ENCODE assay signal across 6 cellular contexts in genomic region chr6:41071501-41071922, GRCh38. TPM values are rescaled to one million over a fixed set of nuclear protein-coding genes. Genes with fewer than 3 reads are reported as not detected.
A peak's percentile ranks its signal among the peaks of the same experiment; 100 is the strongest.
DNase-seq lines count a peak whose midpoint lies in the region; ATAC-seq, FAIRE-seq and TF ChIP-seq lines count a peak whose summit lies in the region.

No MANE protein-coding gene starts in this region.

- H3K36me3 ChIP-seq in SK-N-MC (ENCODE audit: insufficient read depth, low read length) (no peaks in the 10 kb centered on the region), uterus (no peaks in the 10 kb centered on the region)

- peak in 1 of 2 donors; percentile 54 for TF ChIP-seq POLR2A in uterus (IDR thresholded peaks at IDR 0.05)

- DNase-seq in GM19239 (ENCODE audit: insufficient read length, low spot score): peak; percentile 37
- no peak for DNase-seq in SK-N-MC (ENCODE audit: low read depth, low spot score)
- peak; percentile 86 for DNase-seq in left ventricle myocardium superior
- DNase-seq in uterus: no peak
- DNase-seq in NCI-H1105 (lab: John Stamatoyannopoulos, UW): no peak
- DNase-seq in SHP77 treated with DMSO at 0.1 percent for 48 hours (lab: John Stamatoyannopoulos, UW): no peak

- H3K27ac ChIP-seq in SK-N-MC (peak overlapping the region; percentile 93), uterus (peak overlapping the region; percentile 97 to 100)

- no peak for ATAC-seq in left ventricle myocardium superior

- H3K27me3 ChIP-seq in uterus: no peaks in the 10 kb centered on the region

- peak overlapping the region; percentile 95 for H3K4me3 ChIP-seq in SK-N-MC
- H3K4me3 ChIP-seq in uterus: peak overlapping the region; percentile 68 to 94

- intact Hi-C loops in left ventricle myocardium superior (cut with micrococcal nuclease): no loop called here
- intact Hi-C loops in uterus (cut with DNase I; ENCODE audit: low total_unique reads): no loop called here

- peaks cover 0 to 12% of the 10 kb centered on the region in 2 donors for H3K4me1 ChIP-seq in uterus

- H3K9me3 ChIP-seq in SK-N-MC (ENCODE audit: low read depth, low read length) (no peaks in the 10 kb centered on the region), uterus (no peaks in the 10 kb centered on the region)

- FAIRE-seq in GM19239 (lab: Jason Lieb, UNC): no peak

- H3K9ac ChIP-seq in SK-N-MC (ENCODE audit: insufficient read length): peak overlapping the region; percentile 88

- no peak for TF ChIP-seq CTCF in uterus (IDR thresholded peaks at IDR 0.05)

RNA-seq across cellular contexts. Expression of gene OARD1, which starts 0.6 kb away (rescaled TPM):
- total RNA-seq in left ventricle myocardium superior (22.2 TPM), uterus (10 to 100 TPM in 3 of 4 donors, 1 to 10 TPM in 1; 7.4 to 21.9 (median 18.2) TPM)

RNA-seq across cellular contexts. Expression of gene NFYA, which starts 1.3 kb away (rescaled TPM):
- 12.1 TPM for total RNA-seq in left ventricle myocardium superior
- total RNA-seq in uterus: 10 to 100 TPM; 10.9 to 43.6 (median 18.4) TPM

RNA-seq across cellular contexts. Expression of gene APOBEC2, which starts 18.5 kb away (rescaled TPM):
- total RNA-seq in left ventricle myocardium superior (237 TPM), uterus (not detected)

RNA-seq across cellular contexts. Expression of gene TSPO2, which starts 29.2 kb away (rescaled TPM):
- total RNA-seq in left ventricle myocardium superior: not detected
- not detected for total RNA-seq in uterus

RNA-seq across cellular contexts. Expression of gene UNC5CL, which starts 32.5 kb away (rescaled TPM):
- total RNA-seq in left ventricle myocardium superior (0.20 TPM), uterus (1 to 10 TPM in 2 of 4 donors, under 1 TPM in 1, not detected in 1; 0.26 to 1.4 (median 1.2) TPM)

Comparison
In these comparisons a context has a peak if more than half of its experiments do, and no peak if none do; other contexts are left out.
1. DNase-seq: peak in GM19239 (single experiment) and left ventricle myocardium superior (single experiment); none in SK-N-MC (single experiment), uterus (0 of 2), NCI-H1105 (single experiment) and SHP77 treated with DMSO at 0.1 percent for 48 hours (single experiment).
2. RNA of gene APOBEC2, which starts 18.5 kb away (total RNA-seq): 237 TPM in left ventricle myocardium superior (single experiment); not detected in uterus; every median in the first group is over 100 times any median in the second.